ENCODE assay signal across 14 cellular contexts in the genomic region with DNA sequence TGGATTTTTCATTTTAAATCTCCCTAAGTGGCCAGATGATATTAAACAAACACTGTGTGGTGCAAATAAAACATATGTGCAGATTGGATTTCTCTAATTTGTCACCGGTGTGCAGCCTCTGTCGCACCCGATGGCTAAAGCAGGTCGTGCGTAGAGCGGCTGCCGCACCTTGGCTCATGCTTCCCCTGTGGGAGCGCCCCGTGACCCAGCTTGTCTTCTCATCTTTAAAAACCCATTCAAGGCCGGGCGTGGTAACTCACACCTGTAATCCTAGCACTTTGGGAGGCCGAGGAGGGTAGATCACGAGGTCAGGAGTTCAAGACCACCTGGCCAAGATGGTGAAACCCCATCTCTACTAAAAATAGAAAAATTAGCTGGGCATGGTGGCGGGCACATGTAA. TPM values are rescaled to one million over a fixed set of nuclear protein-coding genes. Genes with fewer than 3 reads are reported as not detected.
"Had no signal": no experiment of that assay in that cellular context is flagged by ENCODE, and none has a peak within 500 bp of the region (broad histone marks: within the 10 kb centered on the region; RNA-seq: fewer than 3 reads in every experiment).

No MANE protein-coding gene starts in this region.

RNA-seq across cellular contexts. Expression of a gene that starts 24.3 kb away (rescaled TPM):
- total RNA-seq: stomach, subcutaneous adipose tissue, suprapubic skin, temporal lobe, thoracic aorta, thyroid gland, tibial nerve, transverse colon, upper lobe of left lung, upper lobe of right lung, ureter, urinary bladder, uterus, vagina had no signal
